Comparison of ENCODE assay signal across 27 cellular contexts in the genomic region with DNA sequence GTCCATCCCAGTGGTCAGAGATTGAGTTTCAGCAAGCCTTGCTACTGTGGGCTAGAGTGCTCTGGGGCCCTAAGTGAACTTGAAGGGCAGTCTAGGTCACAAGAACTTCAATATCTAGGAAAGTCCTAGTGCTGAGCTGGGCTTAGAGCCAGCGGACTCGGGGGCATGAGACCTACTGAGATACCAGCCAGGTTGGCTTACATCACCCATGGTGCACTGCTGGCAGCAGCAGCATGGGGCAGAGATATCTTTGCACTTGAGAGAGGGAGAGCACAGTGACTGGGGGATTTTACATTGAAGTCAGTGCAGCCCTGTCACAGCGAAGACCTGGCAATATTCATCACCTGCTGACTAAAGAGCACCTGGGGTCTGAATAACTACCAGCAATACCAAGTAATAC.
"Had no signal": no experiment of that assay in that cellular context is flagged by ENCODE, and none has a peak within 500 bp of the region (broad histone marks: within the 10 kb centered on the region; RNA-seq: fewer than 3 reads in every experiment).

No MANE protein-coding gene starts in this region.

- H3K27ac ChIP-seq: hepatocyte, neural progenitor cell, neutrophil, parathyroid adenoma, psoas muscle, skin epidermis, suprapubic skin, thoracic aorta, tibial artery, uterus had no signal

- H3K27me3 Mint-ChIP-seq: naive B cell; stimulated activated naive B cell treated with anti-CD40 and anti-IgM and Interleukin-4, amounts not matched to agents 10 μg/mL and 1 μg/mL and 100 μg/mL, for 72 hours had no signal

- H3K36me3 Mint-ChIP-seq: mesothelial cell of epicardium; naive B cell; neural progenitor cell; stimulated activated naive B cell treated with anti-CD40 and anti-IgM and Interleukin-4, amounts not matched to agents 10 μg/mL and 1 μg/mL and 100 μg/mL, for 72 hours had no signal

- H3K4me1 ChIP-seq: parathyroid adenoma, psoas muscle, suprapubic skin, tibial artery, uterus had no signal

- H3K4me3 ChIP-seq: hepatocyte, lung, neural progenitor cell, psoas muscle, skin epidermis, suprapubic skin, thoracic aorta, tibial artery, uterus had no signal

- H3K36me3 ChIP-seq: neural progenitor cell, neutrophil, suprapubic skin, thoracic aorta, tibial artery, uterus had no signal

- ATAC-seq: left lobe of liver; natural killer cell; sciatic nerve; stimulated activated naive CD8-positive, alpha-beta T cell treated with anti-CD3 and anti-CD28 coated beads, Interleukin-15, Interleukin-2, amounts not matched to agents 100 U/mL and 50 U/mL, for 24 hours had no signal

- H3K4me1 Mint-ChIP-seq: mesothelial cell of epicardium; naive B cell; natural killer cell; nephron progenitor cell; stimulated activated naive B cell treated with anti-CD40 and anti-IgM and Interleukin-4, amounts not matched to agents 10 μg/mL and 1 μg/mL and 100 μg/mL, for 72 hours had no signal

- H3K9me3 ChIP-seq: neutrophil, uterus had no signal

- H3K27ac Mint-ChIP-seq: mesothelial cell of epicardium; naive B cell; natural killer cell; nephron progenitor cell; neural progenitor cell; stimulated activated naive B cell treated with anti-CD40 and anti-IgM and Interleukin-4, amounts not matched to agents 10 μg/mL and 1 μg/mL and 100 μg/mL, for 72 hours had no signal

- DNase-seq: islet precursor cell; mesendoderm; naive B cell; natural killer cell; nephron progenitor cell; occipital lobe; psoas muscle; stimulated activated CD4-positive, alpha-beta T cell treated with anti-CD3 and anti-CD28 coated beads, Interleukin-12 subunit alpha, Interleukin-12 subunit beta, amount 100 ng/mL, for 4 hours; stimulated activated CD4-positive, alpha-beta T cell treated with anti-CD3 and anti-CD28 coated beads, Interleukin-15, amount 100 ng/mL, for 24 hours; stimulated activated CD4-positive, alpha-beta T cell treated with anti-CD3 and anti-CD28 coated beads, Interleukin-2, amount 100 ng/mL, for 24 hours; stimulated activated CD4-positive, alpha-beta T cell treated with anti-CD3 and anti-CD28 coated beads, Interleukin-4, amount 100 ng/mL, for 1 hour; stimulated activated naive B cell treated with anti-CD40 and anti-IgM and Interleukin-4, amounts not matched to agents 10 μg/mL and 1 μg/mL and 100 μg/mL, for 72 hours; stimulated activated naive CD8-positive, alpha-beta T cell treated with anti-CD3 and anti-CD28 coated beads, Interleukin-15, Interleukin-2, amounts not matched to agents 100 U/mL and 50 U/mL, for 24 hours; tibial artery; trophoblast cell; uterus had no signal

- H3K27me3 ChIP-seq: hepatocyte, neural progenitor cell, neutrophil, suprapubic skin, tibial artery, uterus had no signal

- H3K4me3 Mint-ChIP-seq: mesothelial cell of epicardium; naive B cell; natural killer cell; nephron progenitor cell; stimulated activated naive B cell treated with anti-CD40 and anti-IgM and Interleukin-4, amounts not matched to agents 10 μg/mL and 1 μg/mL and 100 μg/mL, for 72 hours had no signal
